Comparison of ENCODE assay signal across 8 cellular contexts in the genomic region with DNA sequence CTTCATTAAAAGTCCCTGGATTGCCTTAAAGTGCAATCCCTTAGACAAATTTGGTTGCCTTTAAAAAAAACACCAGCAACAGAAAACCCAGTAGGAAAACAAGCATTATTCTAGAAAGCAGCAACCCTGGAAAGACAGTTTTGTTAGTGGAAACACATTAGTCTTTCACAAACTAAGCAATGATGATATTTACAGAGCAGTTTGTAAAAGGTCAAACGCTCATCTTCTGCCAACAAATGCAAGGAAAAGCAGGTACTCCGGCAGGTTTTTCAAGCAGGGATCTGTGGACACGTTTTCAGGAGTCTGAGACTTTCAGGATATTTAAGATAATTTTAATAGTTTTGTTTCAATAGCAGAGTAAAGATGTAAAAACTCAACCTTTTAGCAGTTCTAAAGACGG.
"Had no signal": no experiment of that assay in that cellular context is flagged by ENCODE, and none has a peak within 500 bp of the region (broad histone marks: within the 10 kb centered on the region; RNA-seq: fewer than 3 reads in every experiment).

No MANE protein-coding gene starts in this region.

- H3K36me3 ChIP-seq: esophagus squamous epithelium, gastroesophageal sphincter, right atrium auricular region had no signal

- DNase-seq: effector memory CD8-positive, alpha-beta T cell; esophagus squamous epithelium; immature natural killer cell; natural killer cell; stimulated activated naive CD4-positive, alpha-beta T cell treated with Interleukin-2 at 50 U/mL for 16 hours had no signal

- H3K9me3 ChIP-seq: esophagus squamous epithelium, gastroesophageal sphincter, right atrium auricular region had no signal

- H3K4me3 ChIP-seq: esophagus squamous epithelium, gastroesophageal sphincter, right atrium auricular region, smooth muscle cell had no signal

- H3K4me1 ChIP-seq: esophagus squamous epithelium, gastroesophageal sphincter, right atrium auricular region had no signal

- H3K27ac ChIP-seq: esophagus squamous epithelium, gastroesophageal sphincter, right atrium auricular region had no signal

- ATAC-seq: effector memory CD8-positive, alpha-beta T cell; gastroesophageal sphincter; natural killer cell had no signal
